In genomic region chr1:215992620-215993019, GRCh38 we compare ENCODE assay signal across 8 cellular contexts.
DNase-seq lines count a peak whose midpoint lies in the region; ATAC-seq and TF ChIP-seq lines count a peak whose summit lies in the region.

No MANE protein-coding gene starts in this region.

- H3K36me3 Mint-ChIP-seq in endothelial cell (ENCODE audit: low read depth, unreplicated experiment) (no peaks in the 10 kb centered on the region), type B pancreatic cell (no peaks in the 10 kb centered on the region), glutamatergic neuron (ENCODE audit: unreplicated experiment) (no peaks in the 10 kb centered on the region), T-cell (no peaks in the 10 kb centered on the region)

- no peaks in the 10 kb centered on the region for H3K9me3 Mint-ChIP-seq in endothelial cell (ENCODE audit: unreplicated experiment)
- H3K9me3 Mint-ChIP-seq in type B pancreatic cell, result no peaks in the 10 kb centered on the region
- no peaks in the 10 kb centered on the region for H3K9me3 Mint-ChIP-seq in glutamatergic neuron (ENCODE audit: unreplicated experiment)
- H3K9me3 Mint-ChIP-seq in T-cell, result peaks cover 4 to 11% (median 6%) of the 10 kb centered on the region in 3 donors

- DNase-seq in COR-L47 (lab: John Stamatoyannopoulos, UW), result peak; percentile 8
- peak; percentile 5 for DNase-seq in NCI-H345 treated with DMSO at 0.1 percent for 48 hours (lab: John Stamatoyannopoulos, UW; ENCODE audit: unreplicated experiment)
- peak; percentile 5 for DNase-seq in endothelial cell (ENCODE audit: low spot score)
- DNase-seq in type B pancreatic cell (ENCODE audit: extremely low spot score, unreplicated experiment), result no peak
- no peak for DNase-seq in glutamatergic neuron
- no peak for DNase-seq in T-cell

- H3K4me3 Mint-ChIP-seq in endothelial cell (ENCODE audit: unreplicated experiment) (no peak overlapping the region), type B pancreatic cell (no peak overlapping the region), glutamatergic neuron (ENCODE audit: unreplicated experiment) (no peak overlapping the region), T-cell (no peak overlapping the region)

- POLR2A ChIA-PET in T-cell (lab: Charles Lee), result no interaction called here

- no peak overlapping the region for H3K27ac Mint-ChIP-seq in endothelial cell (ENCODE audit: unreplicated experiment)
- H3K27ac Mint-ChIP-seq in type B pancreatic cell, result no peak overlapping the region
- no peak overlapping the region for H3K27ac Mint-ChIP-seq in glutamatergic neuron (ENCODE audit: unreplicated experiment)
- no peak overlapping the region for H3K27ac Mint-ChIP-seq in T-cell

- ATAC-seq in GM21786 (IDR thresholded peaks at IDR 0.05; ENCODE audit: unreplicated experiment) (peak; percentile 60), HG03175 (IDR thresholded peaks at IDR 0.05; ENCODE audit: unreplicated experiment) (no peak), T-cell (replicated peaks in 1 of 4) (no peak)

- CTCF ChIA-PET in T-cell (lab: Charles Lee), result no interaction called here

- no peaks in the 10 kb centered on the region for H3K4me1 Mint-ChIP-seq in endothelial cell (ENCODE audit: unreplicated experiment)
- H3K4me1 Mint-ChIP-seq in type B pancreatic cell (ENCODE audit: unreplicated experiment), result peaks cover 4% of the 10 kb centered on the region
- H3K4me1 Mint-ChIP-seq in glutamatergic neuron (ENCODE audit: low read depth, unreplicated experiment), result no peaks in the 10 kb centered on the region
- no peaks in the 10 kb centered on the region for H3K4me1 Mint-ChIP-seq in T-cell

- H3K27me3 Mint-ChIP-seq in endothelial cell (ENCODE audit: unreplicated experiment), result no peaks in the 10 kb centered on the region
- no peaks in the 10 kb centered on the region for H3K27me3 Mint-ChIP-seq in type B pancreatic cell
- H3K27me3 Mint-ChIP-seq in glutamatergic neuron (ENCODE audit: unreplicated experiment), result no peaks in the 10 kb centered on the region
- no peaks in the 10 kb centered on the region for H3K27me3 Mint-ChIP-seq in T-cell

- TF ChIP-seq CTCF in endothelial cell (IDR thresholded peaks at IDR 0.05; ENCODE audit: unreplicated experiment), result no peak
- TF ChIP-seq CTCF in type B pancreatic cell (conservative IDR thresholded peaks at IDR 0.05), result peak; percentile 75
- no peak for TF ChIP-seq CTCF in glutamatergic neuron (IDR thresholded peaks at IDR 0.05; ENCODE audit: partially characterized antibody, unreplicated experiment)

Comparison
In these comparisons a context has a peak if more than half of its experiments do, and no peak if none do; other contexts are left out.
1. DNase-seq: peak in COR-L47 (single experiment), NCI-H345 treated with DMSO at 0.1 percent for 48 hours (single experiment) and endothelial cell (single experiment); none in type B pancreatic cell (single experiment), glutamatergic neuron (single experiment) and T-cell (0 of 34).